1 cellular context compared by ENCODE assay signal in genomic region chr14:24982472-24983155, GRCh38.
A peak's percentile ranks its signal among the peaks of the same experiment; 100 is the strongest.
TF ChIP-seq lines count a peak whose summit lies in the region.

No MANE protein-coding gene starts in this region.

TF ChIP-seq in HepG2, 621 proteins besides CTCF, POLR2A, EP300 and RAD21 (continued from another document):
- TF ChIP-seq HNF1A (IDR thresholded peaks at IDR 0.05; ENCODE audit: low read depth), result peak; percentile 57; the same call in 1 of the 2 replicates
- TF ChIP-seq HNF1A (CRISPR knock-in tag; IDR thresholded peaks at IDR 0.05; ENCODE audit: borderline replicate concordance), result no peak; the same call in 1 of the 2 replicates
- no peak for TF ChIP-seq REL (CRISPR knock-in tag; conservative IDR thresholded peaks at IDR 0.05)
- TF ChIP-seq NKX3-1 (CRISPR knock-in tag; IDR thresholded peaks at IDR 0.05), result no peak
- TF ChIP-seq ZNF589 (CRISPR knock-in tag; conservative IDR thresholded peaks at IDR 0.05), result no peak
- no peak for TF ChIP-seq ZBTB3 (CRISPR knock-in tag; IDR thresholded peaks at IDR 0.05; ENCODE audit: borderline replicate concordance, low read depth)
- no peak for TF ChIP-seq ZNF850 (CRISPR knock-in tag; conservative IDR thresholded peaks at IDR 0.05)
- TF ChIP-seq MAFK (conservative IDR thresholded peaks at IDR 0.05 in 1 of 2, IDR thresholded peaks at IDR 0.05 in 1 of 2; ENCODE audit: low read length in 2 of 2), result no peak
- no peak for TF ChIP-seq ARNT (IDR thresholded peaks at IDR 0.05)
- no peak for TF ChIP-seq KMT2A (CRISPR knock-in tag; IDR thresholded peaks at IDR 0.05)
- TF ChIP-seq SIN3A (IDR thresholded peaks at IDR 0.05; ENCODE audit: borderline replicate concordance, low read depth, low read length), result no peak
- no peak for TF ChIP-seq SUZ12 (IDR thresholded peaks at IDR 0.05; ENCODE audit: low read depth, low read length)
- TF ChIP-seq IKZF4 (CRISPR knock-in tag; IDR thresholded peaks at IDR 0.05; ENCODE audit: borderline replicate concordance, low read depth, not compliant biosample characterization), result no peak
- TF ChIP-seq FOXC1 (CRISPR knock-in tag; IDR thresholded peaks at IDR 0.05; ENCODE audit: borderline replicate concordance), result no peak
